27 cellular contexts compared by ENCODE assay signal in genomic region chr3:62371032-62371734, GRCh38. TPM values are rescaled to one million over a fixed set of nuclear protein-coding genes. Genes with fewer than 3 reads are reported as not detected.
A peak's percentile ranks its signal among the peaks of the same experiment; 100 is the strongest.
DNase-seq lines count a peak whose midpoint lies in the region; ATAC-seq, FAIRE-seq and TF ChIP-seq lines count a peak whose summit lies in the region.
"Had no signal": no experiment of that assay in that cellular context is flagged by ENCODE, and none has a peak within 500 bp of the region (broad histone marks: within the 10 kb centered on the region; RNA-seq: fewer than 3 reads in every experiment).

No MANE protein-coding gene starts in this region.

- H3K4me3 ChIP-seq in astrocyte (ENCODE audit: insufficient read depth, low read depth, low read length), result no peak overlapping the region
- H3K4me3 ChIP-seq in iPS-20b (ENCODE audit: low read length), result peak overlapping the region; percentile 0; the same call in 1 of the 2 replicates
- H3K4me3 ChIP-seq: pancreas, Peyer's patch, sigmoid colon, SK-N-MC had no signal

- H3K27me3 ChIP-seq in astrocyte (ENCODE audit: insufficient read depth, low read length) (peaks cover 94% of the 10 kb centered on the region), iPS-20b (ENCODE audit: insufficient read depth, low read length) (peaks cover 100% of the 10 kb centered on the region)

- FAIRE-seq in astrocyte (lab: Jason Lieb, UNC), result no peak
- FAIRE-seq: pancreas, TTC549 had no signal

- CTCF ChIA-PET in activated naive CD4-positive, alpha-beta T cell treated with anti-CD3 and anti-CD28 coated beads, Interleukin-2, amount 10 ng/mL, durations not matched to agents 7 days and 5 days (lab: Charles Lee), result no interaction called here

- peaks cover 7% of the 10 kb centered on the region for H4K20me1 ChIP-seq in astrocyte (ENCODE audit: insufficient read depth, low read length)

- H3K4me2 ChIP-seq in astrocyte (ENCODE audit: low read length), result peak overlapping the region; percentile 39
- H3K4me2 ChIP-seq: KMS-11 had no signal

- no peaks in the 10 kb centered on the region for H3K79me2 ChIP-seq in astrocyte (ENCODE audit: insufficient read depth, low read length)

- H3K27ac Mint-ChIP-seq in activated naive CD4-positive, alpha-beta T cell treated with anti-CD3 and anti-CD28 coated beads, Interleukin-2, amount 10 ng/mL, durations not matched to agents 7 days and 5 days, result peak overlapping the region; percentile 81
- peak overlapping the region in 1 of 2 donors; percentile 93 for H3K27ac Mint-ChIP-seq in activated naive CD4-positive, alpha-beta T cell treated with anti-CD3 and anti-CD28 coated beads, Interleukin-2, amount 50 U/mL, for 72 hours
- peak overlapping the region; percentile 77 for H3K27ac Mint-ChIP-seq in astrocyte (ENCODE audit: unreplicated experiment)
- H3K27ac Mint-ChIP-seq in stimulated activated naive B cell treated with anti-CD40 and anti-IgM and Interleukin-4, amounts not matched to agents 10 μg/mL and 1 μg/mL and 100 μg/mL, for 72 hours, result peak overlapping the region; percentile 87
- H3K27ac Mint-ChIP-seq: activated T-cell treated with anti-CD3 and anti-CD28 coated beads, Interleukin-2, amount 50 U/mL, for 24 hours; CD4-positive, alpha-beta memory T cell had no signal

- TF ChIP-seq CTCF in astrocyte (IDR thresholded peaks at IDR 0.05; ENCODE audit: insufficient read depth, low read depth, low read length), result no peak

- peak overlapping the region; percentile 31 for H3K4me3 Mint-ChIP-seq in activated naive CD4-positive, alpha-beta T cell treated with anti-CD3 and anti-CD28 coated beads, Interleukin-2, amount 10 ng/mL, durations not matched to agents 7 days and 5 days
- H3K4me3 Mint-ChIP-seq in astrocyte (ENCODE audit: unreplicated experiment), result peak overlapping the region; percentile 68
- peak overlapping the region; percentile 23 to 46 for H3K4me3 Mint-ChIP-seq in stimulated activated naive B cell treated with anti-CD40 and anti-IgM and Interleukin-4, amounts not matched to agents 10 μg/mL and 1 μg/mL and 100 μg/mL, for 72 hours
- H3K4me3 Mint-ChIP-seq: activated T-cell treated with anti-CD3 and anti-CD28 coated beads, Interleukin-2, amount 50 U/mL, for 24 hours had no signal

- H3K27ac ChIP-seq in astrocyte (ENCODE audit: low read depth, low read length) (no peak overlapping the region), iPS-20b (ENCODE audit: low read length) (no peak overlapping the region)
- H3K27ac ChIP-seq: KMS-11, pancreas, Peyer's patch, sigmoid colon, SK-N-MC, tibial nerve had no signal

- H3K36me3 ChIP-seq in astrocyte (ENCODE audit: insufficient read depth, low read length), result no peaks in the 10 kb centered on the region
- no peaks in the 10 kb centered on the region for H3K36me3 ChIP-seq in iPS-20b (ENCODE audit: insufficient read depth, low read depth, low read length)
- H3K36me3 ChIP-seq: pancreas, Peyer's patch, sigmoid colon, tibial nerve had no signal

- no peak for DNase-seq in activated naive CD4-positive, alpha-beta T cell treated with anti-CD3 and anti-CD28 coated beads, Interleukin-2, amount 10 ng/mL, durations not matched to agents 7 days and 5 days
- no peak for DNase-seq in activated naive CD4-positive, alpha-beta T cell treated with anti-CD3 and anti-CD28 coated beads, Interleukin-2, amount 50 U/mL, for 72 hours (ENCODE audit: low spot score in 2 of 2)
- no peak for DNase-seq in astrocyte (ENCODE audit: low read depth)
- no peak for DNase-seq in stimulated activated naive B cell treated with anti-CD40 and anti-IgM and Interleukin-4, amounts not matched to agents 10 μg/mL and 1 μg/mL and 100 μg/mL, for 72 hours
- no peak for DNase-seq in GM03348 (ENCODE audit: low spot score)
- no peak for DNase-seq in Right ventricle myocardium inferior (ENCODE audit: missing footprints)
- DNase-seq: activated CD4-positive, alpha-beta T cell treated with anti-CD3 and anti-CD28 coated beads, Interleukin-2, amount 50 U/mL, for 1 hour; activated T-cell treated with anti-CD3 and anti-CD28 coated beads, Interleukin-2, amount 50 U/mL, for 24 hours; CD4-positive, alpha-beta memory T cell; dermis blood vessel endothelial cell; MV-4-11; NCI-H187; NCI-H2227 treated with DMSO at 0.1 percent for 48 hours; Peyer's patch; sigmoid colon; stimulated activated CD4-positive, alpha-beta T cell treated with anti-CD3 and anti-CD28 coated beads, Interleukin-1b, Interleukin-23, amount 100 ng/mL, for 48 hours; stimulated activated naive CD4-positive, alpha-beta T cell treated with Interleukin-2 at 50 U/mL for 16 hours had no signal

- H3K9me3 Mint-ChIP-seq in activated naive CD4-positive, alpha-beta T cell treated with anti-CD3 and anti-CD28 coated beads, Interleukin-2, amount 10 ng/mL, durations not matched to agents 7 days and 5 days, result peaks cover 1% of the 10 kb centered on the region
- no peaks in the 10 kb centered on the region for H3K9me3 Mint-ChIP-seq in activated naive CD4-positive, alpha-beta T cell treated with anti-CD3 and anti-CD28 coated beads, Interleukin-2, amount 50 U/mL, for 72 hours
- H3K9me3 Mint-ChIP-seq in astrocyte (ENCODE audit: unreplicated experiment), result peaks cover 20% of the 10 kb centered on the region
- peaks cover 0 to 2% of the 10 kb centered on the region in 2 donors for H3K9me3 Mint-ChIP-seq in stimulated activated naive B cell treated with anti-CD40 and anti-IgM and Interleukin-4, amounts not matched to agents 10 μg/mL and 1 μg/mL and 100 μg/mL, for 72 hours
- H3K9me3 Mint-ChIP-seq: activated T-cell treated with anti-CD3 and anti-CD28 coated beads, Interleukin-2, amount 50 U/mL, for 24 hours had no signal

- no peak for ATAC-seq in activated naive CD4-positive, alpha-beta T cell treated with anti-CD3 and anti-CD28 coated beads, Interleukin-2, amount 50 U/mL, for 72 hours
- ATAC-seq in stimulated activated naive B cell treated with anti-CD40 and anti-IgM and Interleukin-4, amounts not matched to agents 10 μg/mL and 1 μg/mL and 100 μg/mL, for 72 hours (replicated peaks), result no peak
- ATAC-seq in HG03025 (IDR thresholded peaks at IDR 0.05; ENCODE audit: low FRiP score, unreplicated experiment) (no peak), Right ventricle myocardium inferior (no peak)
- ATAC-seq: esophagus mucosa, pancreas had no signal

- H3K9ac ChIP-seq in astrocyte (ENCODE audit: low read length) (no peak overlapping the region), iPS-20b (ENCODE audit: low read depth, low read length) (no peak overlapping the region)
- H3K9ac ChIP-seq: KMS-11 had no signal

- H2AFZ ChIP-seq in astrocyte (ENCODE audit: low read depth, low read length), result no peak overlapping the region

- H3K9me3 ChIP-seq in astrocyte (ENCODE audit: insufficient read depth, low read depth, low read length), result peaks cover 3% of the 10 kb centered on the region
- no peaks in the 10 kb centered on the region for H3K9me3 ChIP-seq in iPS-20b (ENCODE audit: insufficient read depth, low read depth, low read length)
- H3K9me3 ChIP-seq: pancreas, Peyer's patch, sigmoid colon, tibial nerve had no signal

- intact Hi-C loops in Right ventricle myocardium inferior (cut with DNase I), result no loop called here

- H3K4me1 ChIP-seq in astrocyte (ENCODE audit: insufficient read depth, low read length) (peaks cover 6% of the 10 kb centered on the region), iPS-20b (ENCODE audit: insufficient read depth, low read length) (peaks cover 41% of the 10 kb centered on the region; the same call in 1 of the 2 replicates)

- H3K27me3 Mint-ChIP-seq in activated naive CD4-positive, alpha-beta T cell treated with anti-CD3 and anti-CD28 coated beads, Interleukin-2, amount 10 ng/mL, durations not matched to agents 7 days and 5 days, result peaks cover 100% of the 10 kb centered on the region
- peaks cover 88% of the 10 kb centered on the region for H3K27me3 Mint-ChIP-seq in astrocyte (ENCODE audit: low read depth, unreplicated experiment)
- peaks cover 84 to 97% of the 10 kb centered on the region in 2 donors for H3K27me3 Mint-ChIP-seq in stimulated activated naive B cell treated with anti-CD40 and anti-IgM and Interleukin-4, amounts not matched to agents 10 μg/mL and 1 μg/mL and 100 μg/mL, for 72 hours

- H3K4me1 Mint-ChIP-seq in activated naive CD4-positive, alpha-beta T cell treated with anti-CD3 and anti-CD28 coated beads, Interleukin-2, amount 10 ng/mL, durations not matched to agents 7 days and 5 days, result no peaks in the 10 kb centered on the region
- peaks cover 5% of the 10 kb centered on the region for H3K4me1 Mint-ChIP-seq in astrocyte (ENCODE audit: low read depth, unreplicated experiment)
- H3K4me1 Mint-ChIP-seq in stimulated activated naive B cell treated with anti-CD40 and anti-IgM and Interleukin-4, amounts not matched to agents 10 μg/mL and 1 μg/mL and 100 μg/mL, for 72 hours, result peaks cover 4 to 10% of the 10 kb centered on the region in 2 donors

- peaks cover 3% of the 10 kb centered on the region for H3K36me3 Mint-ChIP-seq in activated naive CD4-positive, alpha-beta T cell treated with anti-CD3 and anti-CD28 coated beads, Interleukin-2, amount 10 ng/mL, durations not matched to agents 7 days and 5 days
- H3K36me3 Mint-ChIP-seq in activated naive CD4-positive, alpha-beta T cell treated with anti-CD3 and anti-CD28 coated beads, Interleukin-2, amount 50 U/mL, for 72 hours, result peaks cover 8 to 33% of the 10 kb centered on the region in 2 donors
- H3K36me3 Mint-ChIP-seq in astrocyte (ENCODE audit: low read depth, unreplicated experiment), result peaks cover 1% of the 10 kb centered on the region
- H3K36me3 Mint-ChIP-seq in stimulated activated naive B cell treated with anti-CD40 and anti-IgM and Interleukin-4, amounts not matched to agents 10 μg/mL and 1 μg/mL and 100 μg/mL, for 72 hours, result peaks cover 0 to 4% of the 10 kb centered on the region in 2 donors
- H3K36me3 Mint-ChIP-seq: CD4-positive, alpha-beta memory T cell had no signal

RNA-seq across cellular contexts. Expression of gene FEZF2, which starts 2.2 kb away (rescaled TPM):
- not detected for total RNA-seq in activated naive CD4-positive, alpha-beta T cell treated with anti-CD3 and anti-CD28 coated beads, Interleukin-2, amount 50 U/mL, for 72 hours
- total RNA-seq in astrocyte (not detected in 2 replicates), Right ventricle myocardium inferior (not detected)
- total RNA-seq: CD4-positive, alpha-beta memory T cell; dermis blood vessel endothelial cell; esophagus mucosa; glomerular endothelial cell; lower leg skin; pancreas; Peyer's patch; sigmoid colon; tibial nerve had no signal
